8 cellular contexts compared by ENCODE assay signal in the genomic region with DNA sequence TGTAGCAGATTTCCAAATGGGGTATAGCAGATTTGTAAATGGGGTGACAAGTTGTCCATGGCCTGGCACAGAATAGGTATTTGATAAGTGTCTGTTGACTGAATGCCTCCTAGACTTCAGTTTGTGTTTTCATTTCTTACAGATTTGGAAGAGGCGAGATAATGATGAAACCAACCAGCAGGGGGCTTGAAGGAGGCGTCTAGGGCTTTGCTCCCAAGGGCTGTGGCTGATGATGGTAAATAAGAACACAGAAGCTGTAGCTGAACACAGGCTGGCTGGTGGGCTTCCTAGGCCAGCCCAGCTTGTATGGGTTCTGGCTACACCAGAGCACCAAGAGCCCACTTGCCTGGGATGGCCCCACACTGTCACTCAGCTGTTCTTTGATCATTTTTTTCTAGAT. TPM values are rescaled to one million over a fixed set of nuclear protein-coding genes. Genes with fewer than 3 reads are reported as not detected.
A peak's percentile ranks its signal among the peaks of the same experiment; 100 is the strongest.
DNase-seq lines count a peak whose midpoint lies in the region; ATAC-seq, FAIRE-seq and TF ChIP-seq lines count a peak whose summit lies in the region.

No MANE protein-coding gene starts in this region.

- peak; percentile 75 for DNase-seq in AG20443 (ENCODE audit: low spot score)
- DNase-seq in GM18507 (ENCODE audit: extremely low spot score, insufficient read length, low read depth), result peak; percentile 23
- DNase-seq in SK-N-SH, result peak; percentile 49
- DNase-seq in upper lobe of right lung, result no peak
- no peak for DNase-seq in NOMO-1 (lab: John Stamatoyannopoulos, UW; ENCODE audit: unreplicated experiment in 2 of 2)

- peak overlapping the region in 1 of 2 experiments; percentile 54; a peak in 2 of 4 replicates for H3K27ac ChIP-seq in SK-N-SH (ENCODE audit: low read depth in 2 of 2, low read length in 1 of 2)
- H3K27ac ChIP-seq in gastroesophageal sphincter, result peak overlapping the region in 2 of 4 donors; percentile 4 to 18
- peak overlapping the region; percentile 66 for H3K27ac ChIP-seq in upper lobe of right lung

- no peak overlapping the region for H3K9ac ChIP-seq in SK-N-SH

- H2AFZ ChIP-seq in SK-N-SH (ENCODE audit: low read depth), result no peak overlapping the region

- 65% methylated on average over 2 of the region's 2 CpGs for WGBS in SK-N-SH (ENCODE audit: low lambda C conversion rate)
- 50 to 71% methylated on average over 2 of the region's 2 CpGs for WGBS in gastroesophageal sphincter (ENCODE audit: low coverage in 1 of 2), 2 donors

- no peak for TF ChIP-seq POLR2A in gastroesophageal sphincter (IDR thresholded peaks at IDR 0.05)

- H3K4me2 ChIP-seq in SK-N-SH, result no peak overlapping the region

- H3K9me3 ChIP-seq in SK-N-SH (no peaks in the 10 kb centered on the region), gastroesophageal sphincter (no peaks in the 10 kb centered on the region), upper lobe of right lung (no peaks in the 10 kb centered on the region)

- TF ChIP-seq EP300 in SK-N-SH (IDR thresholded peaks at IDR 0.05; ENCODE audit: borderline replicate concordance in 1 of 2, low read depth in 1 of 2, low read length in 1 of 2) (no peak), gastroesophageal sphincter (IDR thresholded peaks at IDR 0.05) (no peak)

- H3K4me1 ChIP-seq in SK-N-SH (ENCODE audit: control insufficient read depth in 1 of 2, insufficient read depth in 2 of 2, low read depth in 1 of 2, low read length in 1 of 2) (peaks cover 0 to 12% of the 10 kb centered on the region in 2 experiments; a peak in 1 of 4 replicates), gastroesophageal sphincter (no peaks in the 10 kb centered on the region), upper lobe of right lung (peaks cover 24% of the 10 kb centered on the region)

- H3K4me3 ChIP-seq in SK-N-SH (ENCODE audit: low read depth in 2 of 2, low read length in 1 of 2) (no peak overlapping the region), gastroesophageal sphincter (no peak overlapping the region), upper lobe of right lung (no peak overlapping the region)

- POLR2A ChIA-PET in SK-N-SH (lab: Yijun Ruan, JAX), result interaction anchor here (0.6 kb wide), 1 partner anchor 10 kb away, joined by 3 read pairs; no protein-coding TSS in a partner anchor

- no peaks in the 10 kb centered on the region for H3K27me3 ChIP-seq in SK-N-SH (ENCODE audit: insufficient read depth)
- H3K27me3 ChIP-seq in gastroesophageal sphincter, result no peaks in the 10 kb centered on the region
- H3K27me3 ChIP-seq in upper lobe of right lung, result no peaks in the 10 kb centered on the region

- H3K36me3 ChIP-seq in SK-N-SH (replicated peaks in 1 of 2; ENCODE audit: control insufficient read depth in 1 of 2, insufficient read depth in 2 of 2, low read length in 1 of 2) (peaks cover 57 to 63% of the 10 kb centered on the region in 2 experiments), gastroesophageal sphincter (peaks cover 7 to 98% of the 10 kb centered on the region in 2 donors), upper lobe of right lung (peaks cover 74% of the 10 kb centered on the region)

- intact Hi-C loops in upper lobe of right lung (cut with DNase I), result no loop called here

- ATAC-seq in gastroesophageal sphincter (peak; percentile 43), upper lobe of right lung (peak; percentile 33), GM18498 (IDR thresholded peaks at IDR 0.05; ENCODE audit: unreplicated experiment) (no peak), GM19467 (IDR thresholded peaks at IDR 0.05; ENCODE audit: unreplicated experiment) (no peak)

- no peak for FAIRE-seq in GM18507 (lab: Jason Lieb, UNC)

- H3F3A ChIP-seq in SK-N-SH (replicated peaks; ENCODE audit: insufficient read depth), result peaks cover 28% of the 10 kb centered on the region

- TF ChIP-seq CTCF in SK-N-SH (IDR thresholded peaks at IDR 0.05), result peak; percentile 66
- peak in 2 of 4 experiments; percentile 23 to 29 for TF ChIP-seq CTCF in gastroesophageal sphincter (IDR thresholded peaks at IDR 0.05)
- peak; percentile 49 for TF ChIP-seq CTCF in upper lobe of right lung (IDR thresholded peaks at IDR 0.05)

- CTCF ChIA-PET in SK-N-SH (lab: Yijun Ruan, JAX), result interaction anchor here (0.9 to 7.5 kb wide), 16 partner anchors 8 to 165 kb away, joined by 3 to 62 read pairs (median 4); partner anchors contain the start of gene SFTPB

- H3K79me2 ChIP-seq in SK-N-SH (ENCODE audit: insufficient read depth), result peaks cover 3% of the 10 kb centered on the region; the same call in 1 of the 2 replicates

- no peaks in the 10 kb centered on the region for H3K9me2 ChIP-seq in SK-N-SH

- no peaks in the 10 kb centered on the region for H4K20me1 ChIP-seq in SK-N-SH (ENCODE audit: insufficient read depth)

- peak; percentile 36 for TF ChIP-seq RAD21 in SK-N-SH (IDR thresholded peaks at IDR 0.05; ENCODE audit: low read length)

TF ChIP-seq in SK-N-SH, 30 proteins besides CTCF, POLR2A, EP300 and RAD21:
- TF ChIP-seq ELF1 (IDR thresholded peaks at IDR 0.05), result no peak
- TF ChIP-seq, protein P1, sequence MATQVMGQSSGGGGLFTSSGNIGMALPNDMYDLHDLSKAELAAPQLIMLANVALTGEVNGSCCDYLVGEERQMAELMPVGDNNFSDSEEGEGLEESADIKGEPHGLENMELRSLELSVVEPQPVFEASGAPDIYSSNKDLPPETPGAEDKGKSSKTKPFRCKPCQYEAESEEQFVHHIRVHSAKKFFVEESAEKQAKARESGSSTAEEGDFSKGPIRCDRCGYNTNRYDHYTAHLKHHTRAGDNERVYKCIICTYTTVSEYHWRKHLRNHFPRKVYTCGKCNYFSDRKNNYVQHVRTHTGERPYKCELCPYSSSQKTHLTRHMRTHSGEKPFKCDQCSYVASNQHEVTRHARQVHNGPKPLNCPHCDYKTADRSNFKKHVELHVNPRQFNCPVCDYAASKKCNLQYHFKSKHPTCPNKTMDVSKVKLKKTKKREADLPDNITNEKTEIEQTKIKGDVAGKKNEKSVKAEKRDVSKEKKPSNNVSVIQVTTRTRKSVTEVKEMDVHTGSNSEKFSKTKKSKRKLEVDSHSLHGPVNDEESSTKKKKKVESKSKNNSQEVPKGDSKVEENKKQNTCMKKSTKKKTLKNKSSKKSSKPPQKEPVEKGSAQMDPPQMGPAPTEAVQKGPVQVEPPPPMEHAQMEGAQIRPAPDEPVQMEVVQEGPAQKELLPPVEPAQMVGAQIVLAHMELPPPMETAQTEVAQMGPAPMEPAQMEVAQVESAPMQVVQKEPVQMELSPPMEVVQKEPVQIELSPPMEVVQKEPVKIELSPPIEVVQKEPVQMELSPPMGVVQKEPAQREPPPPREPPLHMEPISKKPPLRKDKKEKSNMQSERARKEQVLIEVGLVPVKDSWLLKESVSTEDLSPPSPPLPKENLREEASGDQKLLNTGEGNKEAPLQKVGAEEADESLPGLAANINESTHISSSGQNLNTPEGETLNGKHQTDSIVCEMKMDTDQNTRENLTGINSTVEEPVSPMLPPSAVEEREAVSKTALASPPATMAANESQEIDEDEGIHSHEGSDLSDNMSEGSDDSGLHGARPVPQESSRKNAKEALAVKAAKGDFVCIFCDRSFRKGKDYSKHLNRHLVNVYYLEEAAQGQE (IDR thresholded peaks at IDR 0.05; ENCODE audit: low read depth, low read length), result no peak
- no peak for TF ChIP-seq FOXM1 (IDR thresholded peaks at IDR 0.05; ENCODE audit: low read depth)
- TF ChIP-seq NRF1 (IDR thresholded peaks at IDR 0.05; ENCODE audit: low read depth, low read length), result no peak
- TF ChIP-seq, protein P2, sequence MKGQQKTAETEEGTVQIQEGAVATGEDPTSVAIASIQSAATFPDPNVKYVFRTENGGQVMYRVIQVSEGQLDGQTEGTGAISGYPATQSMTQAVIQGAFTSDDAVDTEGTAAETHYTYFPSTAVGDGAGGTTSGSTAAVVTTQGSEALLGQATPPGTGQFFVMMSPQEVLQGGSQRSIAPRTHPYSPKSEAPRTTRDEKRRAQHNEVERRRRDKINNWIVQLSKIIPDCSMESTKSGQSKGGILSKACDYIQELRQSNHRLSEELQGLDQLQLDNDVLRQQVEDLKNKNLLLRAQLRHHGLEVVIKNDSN (IDR thresholded peaks at IDR 0.05; ENCODE audit: borderline replicate concordance, low read depth), result no peak
- TF ChIP-seq IRF3 (IDR thresholded peaks at IDR 0.05; ENCODE audit: low read depth, low read length), result no peak
- peak; percentile 45 for TF ChIP-seq SMC3 (IDR thresholded peaks at IDR 0.05; ENCODE audit: low read depth, low read length)

RNA-seq across cellular contexts. Expression of gene SFTPB, which starts 19.4 kb away (rescaled TPM):
- not detected in 2 replicates for polyA plus RNA-seq in SK-N-SH (2012; rRNA removed)
- not detected in 2 replicates for polyA plus RNA-seq in SK-N-SH (2012; cell fraction: cytosol; rRNA removed)
- not detected in 2 replicates for polyA plus RNA-seq in SK-N-SH (2012; cell fraction: nucleus; rRNA removed)
- total RNA-seq in gastroesophageal sphincter (not detected), upper lobe of right lung (14,872 TPM)

RNA-seq across cellular contexts. Expression of gene USP39, which starts 32.6 kb away (rescaled TPM):
- polyA plus RNA-seq in SK-N-SH (2012; rRNA removed), result 49.1 and 50.3 TPM in 2 replicates
- 40.6 and 46.9 TPM in 2 replicates for polyA plus RNA-seq in SK-N-SH (2012; cell fraction: cytosol; rRNA removed)
- polyA plus RNA-seq in SK-N-SH (2012; cell fraction: nucleus; rRNA removed), result 80.7 and 110 TPM in 2 replicates
- total RNA-seq in gastroesophageal sphincter (10 to 100 TPM; 41.7 to 82.2 (median 56.7) TPM), upper lobe of right lung (37.0 TPM)

RNA-seq across cellular contexts. Expression of gene C2orf68, which starts 36.8 kb away (rescaled TPM):
- 14.5 and 24.3 TPM in 2 replicates for polyA plus RNA-seq in SK-N-SH (2012; rRNA removed)
- polyA plus RNA-seq in SK-N-SH (2012; cell fraction: cytosol; rRNA removed), result 9.1 and 11.2 TPM in 2 replicates
- 32.6 and 53.9 TPM in 2 replicates for polyA plus RNA-seq in SK-N-SH (2012; cell fraction: nucleus; rRNA removed)
- 10 to 100 TPM; 12.3 to 21.0 (median 19.8) TPM for total RNA-seq in gastroesophageal sphincter
- total RNA-seq in upper lobe of right lung, result 37.9 TPM

RNA-seq across cellular contexts. Expression of gene GNLY, which starts 45.5 kb away (rescaled TPM):
- polyA plus RNA-seq in SK-N-SH (2012; rRNA removed), result not detected in 2 replicates
- polyA plus RNA-seq in SK-N-SH (2012; cell fraction: cytosol; rRNA removed), result not detected in 2 replicates
- 0.12 TPM in 1 of 2 replicates, not detected in the other for polyA plus RNA-seq in SK-N-SH (2012; cell fraction: nucleus; rRNA removed)
- total RNA-seq in gastroesophageal sphincter, result 1 to 10 TPM in 1 of 4 donors, under 1 TPM in 1, not detected in 2; 0.54 to 3.1 TPM
- 18.5 TPM for total RNA-seq in upper lobe of right lung

RNA-seq across cellular contexts. Expression of gene TMEM150A, which starts 46.1 kb away (rescaled TPM):
- polyA plus RNA-seq in SK-N-SH (2012; rRNA removed), result 20.2 TPM in 2 replicates
- polyA plus RNA-seq in SK-N-SH (2012; cell fraction: cytosol; rRNA removed), result 9.5 and 13.1 TPM in 2 replicates
- polyA plus RNA-seq in SK-N-SH (2012; cell fraction: nucleus; rRNA removed), result 43.3 and 53.0 TPM in 2 replicates
- 10 to 100 TPM; 17.6 to 26.9 (median 19.9) TPM for total RNA-seq in gastroesophageal sphincter
- 31.5 TPM for total RNA-seq in upper lobe of right lung

Comparison
In these comparisons a context has a peak if more than half of its experiments do, and no peak if none do; other contexts are left out.
1. DNase-seq: peak in AG20443 (single experiment), GM18507 (single experiment) and SK-N-SH (single experiment); none in upper lobe of right lung (single experiment) and NOMO-1 (0 of 2).
2. ATAC-seq: peak in gastroesophageal sphincter (single experiment) and upper lobe of right lung (single experiment); none in GM18498 (single experiment) and GM19467 (single experiment).
3. RNA of gene SFTPB, which starts 19.4 kb away (total RNA-seq): 14,872 TPM in upper lobe of right lung (single experiment); not detected in gastroesophageal sphincter; every median in the first group is over 1,000 times any median in the second.